18 cellular contexts compared by ENCODE assay signal in genomic region chr5:147339313-147339712, GRCh38.
DNase-seq lines count a peak whose midpoint lies in the region; ATAC-seq and TF ChIP-seq lines count a peak whose summit lies in the region.
"Had no signal": no experiment of that assay in that cellular context is flagged by ENCODE, and none has a peak within 500 bp of the region (broad histone marks: within the 10 kb centered on the region; RNA-seq: fewer than 3 reads in every experiment).

No MANE protein-coding gene starts in this region.

- no TSS peak for BruUV-seq in PC-3 (replicated peaks; lab: Mats Ljungman, UMichigan)

- H3K36me3 ChIP-seq in PC-3 (ENCODE audit: low read depth, low read length) (no peaks in the 10 kb centered on the region), Peyer's patch (no peaks in the 10 kb centered on the region)

- H3K27me3 ChIP-seq in PC-3 (ENCODE audit: low read length) = no peaks in the 10 kb centered on the region
- no peaks in the 10 kb centered on the region for H3K27me3 ChIP-seq in Peyer's patch

- peak; percentile 8 for DNase-seq in ACHN
- no peak for DNase-seq in PC-3
- DNase-seq in NCI-H187 treated with DMSO at 0.1 percent for 48 hours (lab: John Stamatoyannopoulos, UW) = no peak
- DNase-seq in DMS153 treated with DMSO at 0.1 percent for 48 hours (lab: John Stamatoyannopoulos, UW; ENCODE audit: unreplicated experiment) = no peak
- DNase-seq in Peyer's patch = no peak
- DNase-seq: activated CD8-positive, alpha-beta memory T cell treated with anti-CD3 and anti-CD28 coated beads, Interleukin-2, amount 50 U/mL, for 48 hours; AML-193; aorta; immature natural killer cell; NCI-H1092 treated with DMSO at 0.1 percent for 48 hours; NCI-H2171 treated with DMSO at 0.1 percent for 48 hours; Right ventricle myocardium superior; stimulated activated CD4-positive, alpha-beta T cell treated with anti-CD3 and anti-CD28 coated beads, Interleukin-15, amount 100 ng/mL, for 24 hours; T-helper 9 cell had no signal

- no peak overlapping the region for H2AFZ ChIP-seq in PC-3 (ENCODE audit: low read length)

- H3K9me3 ChIP-seq in PC-3 (ENCODE audit: low read length) (no peaks in the 10 kb centered on the region), Peyer's patch (no peaks in the 10 kb centered on the region)

- TF ChIP-seq CTCF in GM12874 (IDR thresholded peaks at IDR 0.05; ENCODE audit: insufficient read depth, low read depth, low read length) = peak; percentile 16; the same call in 1 of the 2 replicates
- TF ChIP-seq CTCF in PC-3 (conservative IDR thresholded peaks at IDR 0.05; ENCODE audit: low read depth, low read length) = peak; percentile 28; the same call in 1 of the 2 replicates
- no peak for TF ChIP-seq CTCF in Peyer's patch (IDR thresholded peaks at IDR 0.05)

- no peaks in the 10 kb centered on the region for H3K9me2 ChIP-seq in PC-3 (replicated peaks; ENCODE audit: low read length)

- H3K4me1 ChIP-seq in PC-3 (ENCODE audit: insufficient read depth, low read length) (no peaks in the 10 kb centered on the region), Peyer's patch (no peaks in the 10 kb centered on the region)

- intact Hi-C loops in PC-3 (cut with micrococcal nuclease) = no loop called here

- no peak overlapping the region for H3K4me3 ChIP-seq in PC-3 (ENCODE audit: low read length)
- H3K4me3 ChIP-seq in Peyer's patch = no peak overlapping the region

- H3K9ac ChIP-seq in PC-3 (ENCODE audit: low read length) = no peak overlapping the region

- no peaks in the 10 kb centered on the region for H3F3A ChIP-seq in PC-3 (ENCODE audit: low read length, unreplicated experiment)

- no peaks in the 10 kb centered on the region for H4K20me1 ChIP-seq in PC-3 (ENCODE audit: low read length)

- TF ChIP-seq POLR2A in Peyer's patch (IDR thresholded peaks at IDR 0.05) = no peak

- no peak overlapping the region for H3K4me2 ChIP-seq in PC-3 (ENCODE audit: low read length)

- H3K27ac ChIP-seq in PC-3 (ENCODE audit: low read length) (no peak overlapping the region), Peyer's patch (no peak overlapping the region)

- ATAC-seq in HG02759 (IDR thresholded peaks at IDR 0.05; ENCODE audit: unreplicated experiment) = peak; percentile 13
- no peak for ATAC-seq in PC-3
- ATAC-seq in HG02610 (IDR thresholded peaks at IDR 0.05; ENCODE audit: unreplicated experiment) = no peak
- ATAC-seq: esophagus mucosa had no signal

- POLR2A ChIA-PET in PC-3 (lab: Charles Lee; ENCODE audit: unreplicated experiment) = no interaction called here

- no peaks in the 10 kb centered on the region for H3K79me2 ChIP-seq in PC-3 (ENCODE audit: low read length)

- in situ Hi-C loops in ACHN (cut with HindIII; ENCODE audit: low pct_ligation_motif_present, low pct_unique_long_range_greater_than_20kb, low sequenced_read_pairs) = no loop called here

- CTCF ChIA-PET in PC-3 (lab: Charles Lee) = no interaction called here

Comparison
In these comparisons a context has a peak if more than half of its experiments do, and no peak if none do; other contexts are left out.
1. CTCF ChIP-seq: peak in GM12874 (single experiment) and PC-3 (single experiment); none in Peyer's patch (0 of 6).